8 cellular contexts compared by ENCODE assay signal in the genomic region with DNA sequence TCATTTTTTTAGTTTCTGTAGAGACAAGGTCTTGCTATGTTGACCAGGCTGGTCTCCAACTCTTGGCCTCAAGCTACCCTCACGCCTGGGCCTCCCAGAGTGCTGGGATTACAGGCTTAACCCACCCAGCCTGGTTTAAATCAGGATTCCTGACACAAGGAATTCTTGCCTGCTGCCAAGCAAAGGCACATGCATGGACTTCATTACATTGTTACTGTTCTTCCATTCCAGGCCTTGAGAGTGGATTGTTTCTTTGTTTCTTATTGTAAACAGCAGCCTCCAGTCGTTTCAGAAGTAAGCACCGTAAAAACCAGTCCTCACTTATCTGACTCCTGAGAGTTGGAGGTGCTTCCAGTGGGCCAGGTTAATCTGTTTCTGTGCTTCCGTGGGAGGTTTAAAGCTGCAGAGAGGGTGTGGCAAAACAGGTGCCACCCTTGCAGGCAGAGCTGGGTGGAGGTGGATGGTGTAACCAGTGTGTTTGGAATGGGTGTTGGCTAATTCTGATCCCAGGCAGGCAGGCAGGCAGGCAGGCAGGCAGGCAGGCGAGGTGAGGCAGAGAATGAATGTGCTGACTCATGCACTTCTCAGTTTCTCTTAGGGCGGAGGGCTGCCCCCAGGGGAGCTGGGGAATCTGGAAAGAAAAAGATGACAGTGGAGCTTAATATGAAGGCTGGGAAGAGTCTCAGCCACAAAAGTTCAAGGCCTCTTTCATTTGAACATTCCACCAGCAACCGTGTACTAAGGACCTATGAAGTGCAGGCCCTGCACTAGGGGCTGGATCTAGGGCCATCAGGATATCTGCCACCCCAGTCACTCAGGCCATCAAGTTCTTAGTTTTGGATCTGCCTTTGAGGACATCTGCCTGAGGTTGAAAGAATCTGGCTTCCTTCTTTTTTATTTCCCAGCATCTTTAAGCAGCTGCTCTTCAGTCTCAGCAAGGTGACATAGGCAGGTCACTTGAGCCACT. TPM values are rescaled to one million over a fixed set of nuclear protein-coding genes. Genes with fewer than 3 reads are reported as not detected.
DNase-seq lines count a peak whose midpoint lies in the region; ATAC-seq, FAIRE-seq and TF ChIP-seq lines count a peak whose summit lies in the region.

No MANE protein-coding gene starts in this region.

- intact Hi-C loops in pancreas (cut with DNase I), result no loop called here

- no peak for FAIRE-seq in pancreas (lab: Jason Lieb, UNC)

- peaks cover 8% of the 10 kb centered on the region for H3K4me1 Mint-ChIP-seq in endodermal cell

- peak; percentile 70 for DNase-seq in Daoy (ENCODE audit: low read depth)
- DNase-seq in NCI-H2107 (lab: John Stamatoyannopoulos, UW), result peak; percentile 2
- peak; percentile 75 for DNase-seq in endodermal cell
- peak in 5 of 6 donors; percentile 51 to 78 (median 67) for DNase-seq in pancreas
- DNase-seq in COR-L47 (lab: John Stamatoyannopoulos, UW), result no peak
- DNase-seq in NCI-H2081 (lab: John Stamatoyannopoulos, UW), result no peak

- H3K36me3 ChIP-seq in endodermal cell (ENCODE audit: control insufficient read depth, insufficient read depth, low read length), result no peaks in the 10 kb centered on the region
- H3K36me3 ChIP-seq in pancreas, result no peaks in the 10 kb centered on the region

- H3K27me3 Mint-ChIP-seq in endodermal cell (ENCODE audit: insufficient read depth), result peaks cover 27% of the 10 kb centered on the region

- no peak overlapping the region for H3K4me3 Mint-ChIP-seq in endodermal cell

- H3K4me1 ChIP-seq in endodermal cell (ENCODE audit: control insufficient read depth, insufficient read depth, low read length) (peaks cover 4% of the 10 kb centered on the region), pancreas (peaks cover 0 to 9% (median 1%) of the 10 kb centered on the region in 3 donors)

- TF ChIP-seq CTCF in endodermal cell (conservative IDR thresholded peaks at IDR 0.05) (no peak), pancreas (IDR thresholded peaks at IDR 0.05) (no peak)

- ATAC-seq in pancreas (peak; percentile 89 to 96 (median 92)), HG03521 (IDR thresholded peaks at IDR 0.05; ENCODE audit: unreplicated experiment) (no peak), HG03469 (IDR thresholded peaks at IDR 0.05; ENCODE audit: unreplicated experiment) (no peak)

- no peak overlapping the region for H3K9ac ChIP-seq in endodermal cell (ENCODE audit: extremely low read depth, low read length, poor library complexity, severe bottlenecking)

- no peaks in the 10 kb centered on the region for H3K36me3 Mint-ChIP-seq in endodermal cell (ENCODE audit: low read depth)

- H3K27me3 ChIP-seq in endodermal cell (ENCODE audit: control insufficient read depth, insufficient read depth, low read length, poor library complexity, severe bottlenecking) (no peaks in the 10 kb centered on the region), pancreas (no peaks in the 10 kb centered on the region)

- no peaks in the 10 kb centered on the region for H3K9me3 Mint-ChIP-seq in endodermal cell

- H3K27ac Mint-ChIP-seq in endodermal cell, result peak overlapping the region; percentile 71

- no peak overlapping the region for H3K27ac ChIP-seq in endodermal cell (ENCODE audit: low read depth, low read length)
- H3K27ac ChIP-seq in pancreas, result peak overlapping the region in 3 of 4 donors; percentile 12 to 70 (median 52)

- no peak overlapping the region for H3K4me3 ChIP-seq in endodermal cell (ENCODE audit: low read length)
- no peak overlapping the region for H3K4me3 ChIP-seq in pancreas

- 63 to 75% methylated on average over 3 to 7 of the region's 7 CpGs for WGBS in endodermal cell (ENCODE audit: insufficient coverage in 1 of 2, insufficient read length in 1 of 2), 2 experiments
- 19 to 24% methylated on average over 7 of the region's 7 CpGs for WGBS in pancreas, 2 donors

- H3K9me3 ChIP-seq in endodermal cell (ENCODE audit: control insufficient read depth, low read length) (no peaks in the 10 kb centered on the region), pancreas (no peaks in the 10 kb centered on the region)

RNA-seq across cellular contexts. Expression of a gene that starts 37.0 kb away (rescaled TPM):
- total RNA-seq in Daoy (2014; rRNA removed; shearing (Covaris generic)), result 12.9 and 20.6 TPM in 2 replicates
- total RNA-seq in endodermal cell, result 10 to 100 TPM in 1 of 2 donors, 1 to 10 TPM in 1; 8.9 to 13.1 TPM
- polyA plus RNA-seq in endodermal cell (2013, experiment 1 of 2), result 0.68 TPM
- polyA plus RNA-seq in endodermal cell (2013, experiment 2 of 2), result 0.37 TPM
- 10 to 100 TPM in 3 of 6 donors, 1 to 10 TPM in 3; 7.9 to 22.2 (median 10.3) TPM for total RNA-seq in pancreas
- polyA plus RNA-seq in pancreas, result 1 to 10 TPM; 3.4 to 4.1 TPM

RNA-seq across cellular contexts. Expression of a gene that starts 42.9 kb away (rescaled TPM):
- total RNA-seq in Daoy (2014; rRNA removed; shearing (Covaris generic)), result 3.6 and 4.9 TPM in 2 replicates
- total RNA-seq in endodermal cell (1 to 10 TPM in 1 of 2 donors, under 1 TPM in 1; 0.31 to 5.5 TPM), pancreas (1 to 10 TPM; 1.3 to 5.4 (median 2.1) TPM)
- 16.6 TPM for polyA plus RNA-seq in endodermal cell (2013, experiment 1 of 2)
- polyA plus RNA-seq in endodermal cell (2013, experiment 2 of 2), result 11.6 TPM
- polyA plus RNA-seq in pancreas, result 1 to 10 TPM; 2.3 to 4.8 TPM

Comparison
In these comparisons a context has a peak if more than half of its experiments do, and no peak if none do; other contexts are left out.
1. DNase-seq: peak in Daoy (single experiment), NCI-H2107 (single experiment), endodermal cell (single experiment) and pancreas (5 of 6); none in COR-L47 (single experiment) and NCI-H2081 (0 of 2).
2. ATAC-seq: peak in pancreas (4 of 4); none in HG03521 (single experiment) and HG03469 (single experiment).